In the genomic region with DNA sequence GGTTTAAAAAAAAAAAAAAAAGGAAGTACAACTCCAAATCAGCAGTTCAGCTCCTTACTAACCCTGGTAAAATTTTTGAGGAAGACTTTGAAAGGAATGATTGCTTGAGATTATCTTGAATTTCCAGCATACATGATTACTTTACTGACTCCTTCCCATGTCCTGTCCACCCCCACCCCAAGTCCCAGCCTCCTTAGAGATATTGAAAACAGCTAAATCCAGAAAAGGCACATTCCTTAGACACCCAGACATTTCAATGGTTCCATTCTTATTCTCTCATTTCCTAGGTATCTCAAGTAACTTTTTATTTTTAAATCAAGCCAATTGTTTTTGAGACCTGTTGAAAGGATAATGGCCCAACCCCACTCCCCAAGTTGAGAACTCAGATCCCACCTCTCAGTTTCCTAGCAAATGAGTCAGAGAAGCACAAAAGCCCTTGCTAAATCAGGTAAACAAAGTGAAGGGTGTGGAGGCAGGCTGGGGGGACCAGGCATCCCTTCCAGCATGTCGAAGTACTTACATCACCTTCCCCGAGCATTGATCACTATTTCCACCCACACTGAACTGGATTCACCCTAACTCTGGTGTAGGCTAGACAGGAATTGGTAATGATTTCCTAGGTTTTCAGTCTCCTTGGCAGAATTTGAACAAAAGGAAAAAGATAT, we compare ENCODE assay signal across 1 cellular context.
TF ChIP-seq lines count a peak whose summit lies in the region.

No MANE protein-coding gene starts in this region.

TF ChIP-seq in GM12878, 131 proteins besides CTCF, POLR2A, EP300 and RAD21:
- peak; percentile 7; the same call in 1 of the 2 replicates for TF ChIP-seq ZNF384 (IDR thresholded peaks at IDR 0.05; ENCODE audit: borderline replicate concordance, low read depth, low read length)
- TF ChIP-seq, protein P1, sequence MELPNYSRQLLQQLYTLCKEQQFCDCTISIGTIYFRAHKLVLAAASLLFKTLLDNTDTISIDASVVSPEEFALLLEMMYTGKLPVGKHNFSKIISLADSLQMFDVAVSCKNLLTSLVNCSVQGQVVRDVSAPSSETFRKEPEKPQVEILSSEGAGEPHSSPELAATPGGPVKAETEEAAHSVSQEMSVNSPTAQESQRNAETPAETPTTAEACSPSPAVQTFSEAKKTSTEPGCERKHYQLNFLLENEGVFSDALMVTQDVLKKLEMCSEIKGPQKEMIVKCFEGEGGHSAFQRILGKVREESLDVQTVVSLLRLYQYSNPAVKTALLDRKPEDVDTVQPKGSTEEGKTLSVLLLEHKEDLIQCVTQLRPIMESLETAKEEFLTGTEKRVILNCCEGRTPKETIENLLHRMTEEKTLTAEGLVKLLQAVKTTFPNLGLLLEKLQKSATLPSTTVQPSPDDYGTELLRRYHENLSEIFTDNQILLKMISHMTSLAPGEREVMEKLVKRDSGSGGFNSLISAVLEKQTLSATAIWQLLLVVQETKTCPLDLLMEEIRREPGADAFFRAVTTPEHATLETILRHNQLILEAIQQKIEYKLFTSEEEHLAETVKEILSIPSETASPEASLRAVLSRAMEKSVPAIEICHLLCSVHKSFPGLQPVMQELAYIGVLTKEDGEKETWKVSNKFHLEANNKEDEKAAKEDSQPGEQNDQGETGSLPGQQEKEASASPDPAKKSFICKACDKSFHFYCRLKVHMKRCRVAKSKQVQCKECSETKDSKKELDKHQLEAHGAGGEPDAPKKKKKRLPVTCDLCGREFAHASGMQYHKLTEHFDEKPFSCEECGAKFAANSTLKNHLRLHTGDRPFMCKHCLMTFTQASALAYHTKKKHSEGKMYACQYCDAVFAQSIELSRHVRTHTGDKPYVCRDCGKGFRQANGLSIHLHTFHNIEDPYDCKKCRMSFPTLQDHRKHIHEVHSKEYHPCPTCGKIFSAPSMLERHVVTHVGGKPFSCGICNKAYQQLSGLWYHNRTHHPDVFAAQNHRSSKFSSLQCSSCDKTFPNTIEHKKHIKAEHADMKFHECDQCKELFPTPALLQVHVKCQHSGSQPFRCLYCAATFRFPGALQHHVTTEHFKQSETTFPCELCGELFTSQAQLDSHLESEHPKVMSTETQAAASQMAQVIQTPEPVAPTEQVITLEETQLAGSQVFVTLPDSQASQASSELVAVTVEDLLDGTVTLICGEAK (IDR thresholded peaks at IDR 0.05; ENCODE audit: borderline replicate concordance), result no peak
TF ChIP-seq in GM12878: peak in this region for 1.
